Comparison of ENCODE assay signal across 20 cellular contexts in genomic region chr11:86335131-86335768, GRCh38. TPM values are rescaled to one million over a fixed set of nuclear protein-coding genes. Genes with fewer than 3 reads are reported as not detected.
A peak's percentile ranks its signal among the peaks of the same experiment; 100 is the strongest.
DNase-seq lines count a peak whose midpoint lies in the region; ATAC-seq, FAIRE-seq and TF ChIP-seq lines count a peak whose summit lies in the region.
"Had no signal": no experiment of that assay in that cellular context is flagged by ENCODE, and none has a peak within 500 bp of the region (broad histone marks: within the 10 kb centered on the region; RNA-seq: fewer than 3 reads in every experiment).

No MANE protein-coding gene starts in this region.

- FAIRE-seq in H54 (lab: Jason Lieb, UNC) (peak; percentile 27), keratinocyte (lab: Jason Lieb, UNC) (no peak)
- FAIRE-seq: GM12892 had no signal

- no peak overlapping the region for H2AFZ ChIP-seq in keratinocyte (ENCODE audit: control insufficient read depth, low read length)

- no peaks in the 10 kb centered on the region for H3K27me3 ChIP-seq in keratinocyte (ENCODE audit: control insufficient read depth, extremely low read depth, insufficient read depth, low read length)
- H3K27me3 ChIP-seq in H7 (ENCODE audit: control insufficient read depth, insufficient read depth, low read length), result no peaks in the 10 kb centered on the region
- H3K27me3 ChIP-seq: brain microvascular endothelial cell, colonic mucosa had no signal

- H3K9ac ChIP-seq in keratinocyte (ENCODE audit: control insufficient read depth, extremely low read depth, insufficient read depth, low read length), result no peak overlapping the region

- H3K9me3 Mint-ChIP-seq in activated naive CD4-positive, alpha-beta T cell treated with anti-CD3 and anti-CD28 coated beads, Interleukin-2, amount 50 U/mL, for 72 hours, result peaks cover 0 to 4% of the 10 kb centered on the region in 2 donors
- H3K9me3 Mint-ChIP-seq: IgD-negative memory B cell had no signal

- H3K79me2 ChIP-seq in keratinocyte (ENCODE audit: control insufficient read depth, insufficient read depth, low read length), result no peaks in the 10 kb centered on the region

- TF ChIP-seq CTCF in keratinocyte (optimal IDR thresholded peaks at IDR 0.05 in 1 of 3, IDR thresholded peaks at IDR 0.05 in 1 of 3, conservative IDR thresholded peaks at IDR 0.05 in 1 of 3; ENCODE audit: extremely low read depth in 1 of 3, insufficient read depth in 2 of 3, low read length in 3 of 3), result no peak

- H3K4me3 ChIP-seq in keratinocyte (ENCODE audit: control insufficient read depth in 2 of 3, extremely low read depth in 1 of 3, insufficient read depth in 2 of 3, low read depth in 1 of 3, low read length in 3 of 3) (no peak overlapping the region), H7 (ENCODE audit: insufficient read depth, low read depth, low read length) (no peak overlapping the region)
- H3K4me3 ChIP-seq: colonic mucosa had no signal

- H3K27ac ChIP-seq in keratinocyte (ENCODE audit: control insufficient read depth, insufficient read depth, low read length), result no peak overlapping the region
- H3K27ac ChIP-seq: 22Rv1, brain microvascular endothelial cell, colonic mucosa had no signal

- no peak overlapping the region for H3K4me2 ChIP-seq in keratinocyte (ENCODE audit: control insufficient read depth, extremely low read depth, insufficient read depth, low read depth, low read length)

- DNase-seq in DMS 273 (lab: John Stamatoyannopoulos, UW; ENCODE audit: unreplicated experiment), result peak; percentile 3
- no peak for DNase-seq in DMS 273 treated with DMSO at 0.1 percent for 48 hours (lab: John Stamatoyannopoulos, UW)
- DNase-seq in H54 (ENCODE audit: insufficient read length, low spot score), result no peak
- DNase-seq in activated naive CD4-positive, alpha-beta T cell treated with anti-CD3 and anti-CD28 coated beads, Interleukin-2, amount 50 U/mL, for 72 hours (ENCODE audit: low spot score in 2 of 2), result no peak
- peak; percentile 9 for DNase-seq in keratinocyte (ENCODE audit: low read depth, low spot score)
- no peak for DNase-seq in H7
- no peak for DNase-seq in HCEC 1CT
- DNase-seq: brain microvascular endothelial cell; colonic mucosa; glutamatergic neuron; NCI-H1694; NCI-H226; NCI-H774; Right ventricle myocardium superior; stimulated activated CD4-positive, alpha-beta T cell treated with anti-CD3 and anti-CD28 coated beads, Interleukin-1b, Interleukin-23, amount 100 ng/mL, for 48 hours had no signal

- no peaks in the 10 kb centered on the region for H3K9me1 ChIP-seq in keratinocyte (ENCODE audit: control insufficient read depth, extremely low read depth, insufficient read depth, low read length)

- no peaks in the 10 kb centered on the region for H3K9me3 ChIP-seq in keratinocyte (ENCODE audit: control insufficient read depth, low read depth, low read length)
- H3K9me3 ChIP-seq: colonic mucosa had no signal

- no peak for ATAC-seq in activated naive CD4-positive, alpha-beta T cell treated with anti-CD3 and anti-CD28 coated beads, Interleukin-2, amount 50 U/mL, for 72 hours
- ATAC-seq in HG03521 (IDR thresholded peaks at IDR 0.05; ENCODE audit: unreplicated experiment), result no peak
- ATAC-seq: activated CD4-positive, CD25-positive, alpha-beta regulatory T cell treated with anti-CD3 and anti-CD28 coated beads, Interleukin-2, amount 50 U/mL, for 24 hours had no signal

- peak overlapping the region; percentile 11 to 71 for H3K27ac Mint-ChIP-seq in activated naive CD4-positive, alpha-beta T cell treated with anti-CD3 and anti-CD28 coated beads, Interleukin-2, amount 50 U/mL, for 72 hours
- H3K27ac Mint-ChIP-seq: IgD-negative memory B cell had no signal

- H3K36me3 ChIP-seq in keratinocyte (ENCODE audit: control insufficient read depth in 2 of 2, extremely low read depth in 1 of 2, insufficient read depth in 2 of 2, low read length in 2 of 2), result peaks cover 1 to 4% of the 10 kb centered on the region in 2 experiments
- H3K36me3 ChIP-seq in H7 (replicated peaks; ENCODE audit: control insufficient read depth, insufficient read depth, low read length), result no peaks in the 10 kb centered on the region; the same call in 1 of the 2 replicates
- H3K36me3 ChIP-seq: colonic mucosa had no signal

- peaks cover 24 to 48% of the 10 kb centered on the region in 2 donors for H3K36me3 Mint-ChIP-seq in activated naive CD4-positive, alpha-beta T cell treated with anti-CD3 and anti-CD28 coated beads, Interleukin-2, amount 50 U/mL, for 72 hours

- dilution Hi-C loops in keratinocyte (cut with MboI; ENCODE audit: extremely low pct_ligation_motif_present, low sequenced_read_pairs), result no loop called here

- TF ChIP-seq POLR2A in H54 (IDR thresholded peaks at IDR 0.05; ENCODE audit: low read depth, low read length), result no peak

- H4K20me1 ChIP-seq in keratinocyte (ENCODE audit: control insufficient read depth, extremely low read depth, insufficient read depth, low read length), result no peaks in the 10 kb centered on the region

- peaks cover 4% of the 10 kb centered on the region for H3K4me1 ChIP-seq in keratinocyte (ENCODE audit: control insufficient read depth, extremely low read depth, insufficient read depth, low read length)
- H3K4me1 ChIP-seq: colonic mucosa had no signal

RNA-seq across cellular contexts. Expression of gene HIKESHI, which starts 33.2 kb away (rescaled TPM):
- total RNA-seq in activated naive CD4-positive, alpha-beta T cell treated with anti-CD3 and anti-CD28 coated beads, Interleukin-2, amount 50 U/mL, for 72 hours, result 10 to 100 TPM; 41.5 to 47.8 TPM
- 39.9 to 89.4 TPM (median 81.6 TPM) in 3 replicates for polyA plus RNA-seq in keratinocyte
- polyA plus RNA-seq in keratinocyte (2011; ENCODE audit: low read depth), result 13.5 TPM
- 46.0 and 130 TPM in 2 replicates for polyA plus RNA-seq in keratinocyte (2011; cell fraction: cytosol; rRNA removed)
- 29.7 and 32.7 TPM in 2 replicates for polyA plus RNA-seq in keratinocyte (2011; cell fraction: nucleus; rRNA removed)
- polyA plus RNA-seq in keratinocyte (2012; ENCODE audit: low replicate concordance), result 34.2 and 49.2 TPM in 2 replicates
- 36.4 to 46.8 TPM (median 42.0 TPM) in 3 replicates for polyA minus RNA-seq in keratinocyte
- polyA minus RNA-seq in keratinocyte (2011; cell fraction: cytosol; rRNA and poly(A)+ RNA removed), result 31.7 TPM
- polyA minus RNA-seq in keratinocyte (2011; cell fraction: nucleus; rRNA and poly(A)+ RNA removed), result 5.5 and 7.1 TPM in 2 replicates
- 53.0 and 65.1 TPM in 2 replicates for total RNA-seq in H7 (2014; rRNA removed; shearing (Covaris generic))

RNA-seq across cellular contexts. Expression of gene CCDC81, which starts 39.4 kb away (rescaled TPM):
- 1 to 10 TPM in 1 of 2 donors, under 1 TPM in 1; 0.66 to 2.6 TPM for total RNA-seq in activated naive CD4-positive, alpha-beta T cell treated with anti-CD3 and anti-CD28 coated beads, Interleukin-2, amount 50 U/mL, for 72 hours
- 0.06 to 0.42 TPM (median 0.15 TPM) in 3 replicates for polyA plus RNA-seq in keratinocyte
- polyA plus RNA-seq in keratinocyte (2011; ENCODE audit: low read depth), result 0.35 TPM
- polyA plus RNA-seq in keratinocyte (2011; cell fraction: cytosol; rRNA removed), result 0.05 and 0.07 TPM in 2 replicates
- 0.23 and 0.53 TPM in 2 replicates for polyA plus RNA-seq in keratinocyte (2011; cell fraction: nucleus; rRNA removed)
- polyA plus RNA-seq in keratinocyte (2012; ENCODE audit: low replicate concordance), result 0.11 and 0.65 TPM in 2 replicates
- polyA minus RNA-seq in keratinocyte, result 0.10 to 1.4 TPM in 2 of 3 replicates, not detected in the other
- not detected for polyA minus RNA-seq in keratinocyte (2011; cell fraction: cytosol; rRNA and poly(A)+ RNA removed)
- polyA minus RNA-seq in keratinocyte (2011; cell fraction: nucleus; rRNA and poly(A)+ RNA removed), result 0.63 and 1.6 TPM in 2 replicates
- total RNA-seq in H7 (2014; rRNA removed; shearing (Covaris generic)), result 1.3 and 2.0 TPM in 2 replicates
- polyA plus RNA-seq: IgD-negative memory B cell had no signal

Comparison
In these comparisons a context has a peak if more than half of its experiments do, and no peak if none do; other contexts are left out.
1. DNase-seq: peak in DMS 273 (single experiment) and keratinocyte (single experiment); none in DMS 273 treated with DMSO at 0.1 percent for 48 hours (single experiment), H54 (single experiment), activated naive CD4-positive, alpha-beta T cell treated with anti-CD3 and anti-CD28 coated beads, Interleukin-2, amount 50 U/mL, for 72 hours (0 of 2), H7 (single experiment) and HCEC 1CT (single experiment).